Comparison of ENCODE assay signal across 9 cellular contexts in genomic region chr2:232420463-232421188, GRCh38. TPM values are rescaled to one million over a fixed set of nuclear protein-coding genes. Genes with fewer than 3 reads are reported as not detected.
DNase-seq lines count a peak whose midpoint lies in the region; ATAC-seq and TF ChIP-seq lines count a peak whose summit lies in the region.
"Had no signal": no experiment of that assay in that cellular context is flagged by ENCODE, and none has a peak within 500 bp of the region (broad histone marks: within the 10 kb centered on the region; RNA-seq: fewer than 3 reads in every experiment).

No MANE protein-coding gene starts in this region.

- H4K8ac ChIP-seq in IMR-90 (ENCODE audit: low read depth in 2 of 2, low read length in 2 of 2) = no peak overlapping the region

- H3K4me1 ChIP-seq in A673 (ENCODE audit: insufficient read depth, low read length, poor library complexity, severe bottlenecking) = no peaks in the 10 kb centered on the region
- no peaks in the 10 kb centered on the region for H3K4me1 ChIP-seq in IMR-90 (ENCODE audit: control insufficient read depth, insufficient read depth, low read length)
- peaks cover 6 to 27% of the 10 kb centered on the region in 2 donors for H3K4me1 ChIP-seq in left lung

- no peak overlapping the region for H4K91ac ChIP-seq in IMR-90 (ENCODE audit: insufficient read depth, low read depth, low read length)

- H3K4me3 ChIP-seq in A673 (ENCODE audit: low read depth, low read length, poor library complexity, severe bottlenecking) = peak overlapping the region; percentile 31
- no peak overlapping the region for H3K4me3 ChIP-seq in IMR-90 (ENCODE audit: insufficient read depth, low read depth, low read length)
- peak overlapping the region; percentile 9 to 21 for H3K4me3 ChIP-seq in left lung

- no peaks in the 10 kb centered on the region for H3K79me1 ChIP-seq in IMR-90 (ENCODE audit: low read depth in 1 of 2, low read length in 2 of 2)

- H2AFZ ChIP-seq in IMR-90 (replicated peaks; ENCODE audit: low read length, poor library complexity) = no peak overlapping the region

- POLR2A ChIA-PET in A673 (lab: Charles Lee; ENCODE audit: low non-redundant PET) = no interaction called here
- POLR2A ChIA-PET in IMR-90 (lab: Charles Lee; ENCODE audit: unreplicated experiment) = no interaction called here

- H3K9ac ChIP-seq in IMR-90 (ENCODE audit: low read depth, low read length) = no peak overlapping the region

- no peak overlapping the region for H2BK20ac ChIP-seq in IMR-90 (ENCODE audit: low read depth, low read length)

- H3K27ac ChIP-seq in A673 (ENCODE audit: low read depth, low read length, poor library complexity, severe bottlenecking) (no peak overlapping the region), IMR-90 (ENCODE audit: insufficient read depth, low read length) (no peak overlapping the region), left lung (no peak overlapping the region)

- ATAC-seq in IMR-90 (ENCODE audit: low read depth) (peak; percentile 40; the same call in 1 of the 2 replicates), left lung (peak; percentile 83)

- no peak overlapping the region for H3K56ac ChIP-seq in IMR-90 (ENCODE audit: extremely low read depth, insufficient read depth, low read length)

- TF ChIP-seq POLR2A in IMR-90 (IDR thresholded peaks at IDR 0.05; ENCODE audit: low read depth, low read length) = no peak

- H3K14ac ChIP-seq in IMR-90 (replicated peaks; ENCODE audit: low read depth, low read length) = no peak overlapping the region

- no peak overlapping the region for H2AK5ac ChIP-seq in IMR-90 (ENCODE audit: low read depth, low read length)

- H2BK120ac ChIP-seq in IMR-90 (ENCODE audit: low read depth, low read length) = no peak overlapping the region

- no peak overlapping the region for H2AK9ac ChIP-seq in IMR-90 (replicated peaks; ENCODE audit: low read depth, low read length, poor library complexity)

- H2BK15ac ChIP-seq in IMR-90 (ENCODE audit: low read depth, low read length) = no peak overlapping the region

- peaks cover 66% of the 10 kb centered on the region for H3K27me3 ChIP-seq in A673 (replicated peaks; ENCODE audit: insufficient read depth, low read depth, low read length, poor library complexity)
- H3K27me3 ChIP-seq in IMR-90 (ENCODE audit: control insufficient read depth, insufficient read depth, low read length) = peaks cover 78% of the 10 kb centered on the region
- H3K27me3 ChIP-seq in left lung = peaks cover 43 to 83% of the 10 kb centered on the region in 2 donors

- no peak overlapping the region for H4K5ac ChIP-seq in IMR-90 (ENCODE audit: low read depth, low read length)

- BruUV-seq in A673 (replicated peaks; lab: Mats Ljungman, UMichigan) = no TSS peak
- no TSS peak for BruUV-seq in IMR-90 (replicated peaks; lab: Mats Ljungman, UMichigan)

- TF ChIP-seq CTCF in A673 (conservative IDR thresholded peaks at IDR 0.05; ENCODE audit: low read depth, low read length) (no peak), IMR-90 (conservative IDR thresholded peaks at IDR 0.05; ENCODE audit: low read depth, low read length) (no peak), left lung (IDR thresholded peaks at IDR 0.05) (no peak)

- no peak for TF ChIP-seq RAD21 in IMR-90 (IDR thresholded peaks at IDR 0.05; ENCODE audit: low read length)

- H3K23ac ChIP-seq in IMR-90 (ENCODE audit: low read depth, low read length) = no peak overlapping the region

- WGBS in IMR-90 (ENCODE audit: extremely low coverage in 2 of 2, insufficient read length in 1 of 2), 2 experiments = 1% methylated on average over 41 of the region's 79 CpGs; no CpG with 5 or more reads in 1 of the 2 experiments

- H3K36me3 ChIP-seq in A673 (ENCODE audit: insufficient read depth, low read length, poor library complexity, severe bottlenecking) = no peaks in the 10 kb centered on the region
- H3K36me3 ChIP-seq in IMR-90 (ENCODE audit: control insufficient read depth, insufficient read depth, low read length) = no peaks in the 10 kb centered on the region
- H3K36me3 ChIP-seq in left lung = no peaks in the 10 kb centered on the region

- H2BK5ac ChIP-seq in IMR-90 (ENCODE audit: low read depth, low read length, poor library complexity, severe bottlenecking) = no peak overlapping the region

- H3K18ac ChIP-seq in IMR-90 (ENCODE audit: low read depth, low read length) = no peak overlapping the region

- H3K9me1 ChIP-seq in IMR-90 (ENCODE audit: insufficient read depth, low read length) = no peaks in the 10 kb centered on the region

- in situ Hi-C loops in IMR-90 (cut with MboI; ENCODE audit: low sequenced_read_pairs) = no loop called here

- no peak overlapping the region for H3K4ac ChIP-seq in IMR-90 (ENCODE audit: low read depth, low read length)

- no peak for DNase-seq in A673 (ENCODE audit: low spot score)
- DNase-seq in IMR-90 = no peak
- DNase-seq in activated naive CD4-positive, alpha-beta T cell treated with anti-CD3 and anti-CD28 coated beads, Interleukin-2, amount 50 U/mL, for 16 hours = peak; percentile 26
- DNase-seq in left lung = peak in 1 of 2 donors; percentile 85
- no peak for DNase-seq in GF-D8 (lab: John Stamatoyannopoulos, UW)
- DNase-seq in glomerular visceral epithelial cell (ENCODE audit: extremely low spot score) = no peak
- no peak for DNase-seq in NOMO-1 treated with dmso at 0.1 percent for 144 hours (lab: John Stamatoyannopoulos, UW; ENCODE audit: unreplicated experiment)
- no peak for DNase-seq in HK-2 (ENCODE audit: unreplicated experiment)

- intact Hi-C loops in A673 (cut with micrococcal nuclease; ENCODE audit: unreplicated experiment) = no loop called here
- intact Hi-C loops in IMR-90 (cut with micrococcal nuclease) = no loop called here
- intact Hi-C loops in left lung (cut with DNase I) = no loop called here

- H3K9me3 ChIP-seq in A673 (ENCODE audit: low read depth, low read length, poor library complexity, severe bottlenecking) (no peaks in the 10 kb centered on the region), IMR-90 (ENCODE audit: control insufficient read depth, insufficient read depth, low read length) (peaks cover 5% of the 10 kb centered on the region; the same call in 1 of the 2 replicates), left lung (peaks cover 0 to 7% of the 10 kb centered on the region in 2 donors)

- H3K4me2 ChIP-seq in IMR-90 (ENCODE audit: low read depth, low read length) = no peak overlapping the region

- dilution Hi-C loops in IMR-90 (cut with HindIII; ENCODE audit: low sequenced_read_pairs, unreplicated experiment) = no loop called here

- no peaks in the 10 kb centered on the region; the same call in 1 of the 2 replicates for H4K20me1 ChIP-seq in IMR-90 (ENCODE audit: insufficient read depth, low read length)

- CTCF ChIA-PET in A673 (lab: Charles Lee) (no interaction called here), IMR-90 (lab: Yijun Ruan, JAX) (no interaction called here)

TF ChIP-seq in IMR-90, 13 proteins besides CTCF, POLR2A, EP300 and RAD21:
- TF ChIP-seq MXI1 (IDR thresholded peaks at IDR 0.05; ENCODE audit: borderline replicate concordance, low read depth, low read length) = no peak
- TF ChIP-seq NFE2L2 (IDR thresholded peaks at IDR 0.05; ENCODE audit: low read depth, low read length) = no peak
- TF ChIP-seq USF2 (IDR thresholded peaks at IDR 0.05; ENCODE audit: low read depth, low read length) = no peak
- TF ChIP-seq CEBPB (IDR thresholded peaks at IDR 0.05; ENCODE audit: low read depth, low read length) = no peak
- TF ChIP-seq MAZ (IDR thresholded peaks at IDR 0.05; ENCODE audit: borderline replicate concordance, low read depth, low read length) = no peak
- no peak for TF ChIP-seq SMC3 (IDR thresholded peaks at IDR 0.05; ENCODE audit: low read depth, low read length)
- TF ChIP-seq FOS (IDR thresholded peaks at IDR 0.05; ENCODE audit: low read depth, low read length) = no peak

RNA-seq across cellular contexts. Expression of gene ALPG, which starts 14.0 kb away (rescaled TPM):
- not detected in 2 replicates for total RNA-seq in A673 (2021)
- not detected in 2 replicates for total RNA-seq in IMR-90 (2012; rRNA removed)
- polyA plus RNA-seq in IMR-90 (2012; rRNA removed) = not detected in 2 replicates
- not detected in 2 replicates for polyA plus RNA-seq in IMR-90 (2012; cell fraction: cytosol; rRNA removed)
- polyA plus RNA-seq in IMR-90 (2012; cell fraction: nucleus; rRNA removed; ENCODE audit: low replicate concordance) = not detected in 2 replicates
- total RNA-seq in left lung = under 1 TPM in 1 of 2 donors, not detected in 1; 0.16 TPM
- total RNA-seq: renal cortical epithelial cell had no signal

RNA-seq across cellular contexts. Expression of gene ALPI, which starts 35.3 kb away (rescaled TPM):
- total RNA-seq in A673 (2021) = not detected in 2 replicates
- total RNA-seq in IMR-90 (2012; rRNA removed) = not detected in 2 replicates
- polyA plus RNA-seq in IMR-90 (2012; rRNA removed) = not detected in 2 replicates
- polyA plus RNA-seq in IMR-90 (2012; cell fraction: cytosol; rRNA removed) = not detected in 2 replicates
- not detected in 2 replicates for polyA plus RNA-seq in IMR-90 (2012; cell fraction: nucleus; rRNA removed; ENCODE audit: low replicate concordance)
- total RNA-seq in left lung = not detected
- total RNA-seq: renal cortical epithelial cell had no signal

RNA-seq across cellular contexts. Expression of gene ALPP, which starts 42.1 kb away (rescaled TPM):
- total RNA-seq in A673 (2021) (not detected in 2 replicates), IMR-90 (2012; rRNA removed) (not detected in 2 replicates), left lung (10 to 100 TPM in 1 of 2 donors, 1 to 10 TPM in 1; 3.1 to 14.1 TPM)
- not detected in 2 replicates for polyA plus RNA-seq in IMR-90 (2012; rRNA removed)
- not detected in 2 replicates for polyA plus RNA-seq in IMR-90 (2012; cell fraction: cytosol; rRNA removed)
- not detected in 2 replicates for polyA plus RNA-seq in IMR-90 (2012; cell fraction: nucleus; rRNA removed; ENCODE audit: low replicate concordance)
- total RNA-seq: renal cortical epithelial cell had no signal
